ENCODE assay signal across 8 cellular contexts in the genomic region with DNA sequence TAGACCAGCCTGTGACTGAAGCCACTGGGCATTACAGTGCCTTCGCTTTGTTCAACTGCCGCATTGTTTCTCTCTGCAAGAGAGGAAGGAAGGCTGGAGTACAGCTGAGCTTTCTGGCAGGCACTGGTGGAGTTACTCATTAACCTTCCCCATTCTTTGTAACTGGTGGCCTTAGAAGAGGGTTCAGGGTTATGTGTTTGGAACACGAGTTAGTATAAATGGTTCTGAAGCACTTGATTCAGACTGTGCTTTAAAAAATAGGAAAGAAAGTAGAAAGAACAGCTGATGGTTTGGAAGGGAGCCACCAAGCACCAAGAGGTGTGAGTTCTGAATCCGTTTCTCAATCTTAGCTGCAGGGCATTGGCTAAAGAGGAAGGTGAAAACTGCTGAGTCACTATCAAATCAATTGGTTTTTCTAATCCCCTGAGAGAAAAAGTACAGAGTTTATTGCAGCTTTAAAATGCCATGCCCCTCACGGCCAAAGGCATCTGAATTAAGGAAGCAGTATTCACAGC. TPM values are rescaled to one million over a fixed set of nuclear protein-coding genes. Genes with fewer than 3 reads are reported as not detected.
A peak's percentile ranks its signal among the peaks of the same experiment; 100 is the strongest.
DNase-seq lines count a peak whose midpoint lies in the region; ATAC-seq and TF ChIP-seq lines count a peak whose summit lies in the region.

No MANE protein-coding gene starts in this region.

- H3K4me3 Mint-ChIP-seq in neural progenitor cell (peak overlapping the region; percentile 70), T-helper 17 cell (no peak overlapping the region)

- no peaks in the 10 kb centered on the region for H3K9me3 ChIP-seq in SK-N-MC (ENCODE audit: low read depth, low read length)
- no peaks in the 10 kb centered on the region for H3K9me3 ChIP-seq in neural progenitor cell (ENCODE audit: low read depth)
- H3K9me3 ChIP-seq in T-helper 17 cell (ENCODE audit: control insufficient read depth, low read length, poor library complexity, severe bottlenecking): no peaks in the 10 kb centered on the region

- ATAC-seq in GM19455 (IDR thresholded peaks at IDR 0.05; ENCODE audit: unreplicated experiment) (peak; percentile 51), HG03469 (IDR thresholded peaks at IDR 0.05; ENCODE audit: unreplicated experiment) (peak; percentile 67), T-helper 17 cell (no peak)

- H3K27ac ChIP-seq in SK-N-MC: peak overlapping the region; percentile 84
- no peak overlapping the region for H3K27ac ChIP-seq in neural progenitor cell

- peaks cover 15% of the 10 kb centered on the region for H3F3A ChIP-seq in neural progenitor cell (ENCODE audit: low read depth)

- no peaks in the 10 kb centered on the region for H3K27me3 ChIP-seq in neural progenitor cell

- H3K79me2 ChIP-seq in neural progenitor cell (ENCODE audit: low read depth): no peaks in the 10 kb centered on the region

- H4K20me1 ChIP-seq in neural progenitor cell (ENCODE audit: low read depth): no peaks in the 10 kb centered on the region

- peaks cover 37% of the 10 kb centered on the region for H3K4me1 ChIP-seq in neural progenitor cell

- peak overlapping the region; percentile 99 for H3K27ac Mint-ChIP-seq in neural progenitor cell
- no peak overlapping the region for H3K27ac Mint-ChIP-seq in T-helper 17 cell

- H3K36me3 Mint-ChIP-seq in neural progenitor cell: no peaks in the 10 kb centered on the region
- no peaks in the 10 kb centered on the region for H3K36me3 Mint-ChIP-seq in T-helper 17 cell (ENCODE audit: low read depth)

- no peaks in the 10 kb centered on the region for H3K36me3 ChIP-seq in SK-N-MC (ENCODE audit: insufficient read depth, low read length)
- H3K36me3 ChIP-seq in neural progenitor cell: no peaks in the 10 kb centered on the region

- no peak for TF ChIP-seq CTCF in neural progenitor cell (IDR thresholded peaks at IDR 0.05)

- H3K4me2 ChIP-seq in neural progenitor cell: peak overlapping the region; percentile 25

- DNase-seq in AG20443 (ENCODE audit: low spot score) (peak; percentile 65), SK-N-MC (ENCODE audit: low read depth, low spot score) (peak; percentile 32), fibroblast of peridontal ligament (ENCODE audit: extremely low read depth) (peak; percentile 82), neural progenitor cell (ENCODE audit: low spot score) (peak; percentile 56), T-helper 17 cell (no peak), posterior vena cava (ENCODE audit: low spot score) (no peak)

- H3K27me3 Mint-ChIP-seq in neural progenitor cell (ENCODE audit: insufficient read depth, low read depth) (peaks cover 7% of the 10 kb centered on the region), T-helper 17 cell (peaks cover 7% of the 10 kb centered on the region)

- H2AFZ ChIP-seq in neural progenitor cell (replicated peaks): peak overlapping the region; percentile 84

- H3K9me3 Mint-ChIP-seq in neural progenitor cell: no peaks in the 10 kb centered on the region

- H3K9ac ChIP-seq in SK-N-MC (ENCODE audit: insufficient read length) (no peak overlapping the region), neural progenitor cell (no peak overlapping the region)

- H3K4me3 ChIP-seq in SK-N-MC (peak overlapping the region; percentile 42), neural progenitor cell (no peak overlapping the region)

- H3K4me1 Mint-ChIP-seq in neural progenitor cell (peaks cover 72% of the 10 kb centered on the region), T-helper 17 cell (peaks cover 5% of the 10 kb centered on the region)

- intact Hi-C loops in posterior vena cava (cut with DNase I): no loop called here

RNA-seq across cellular contexts. Expression of a gene that starts 3.7 kb away (rescaled TPM):
- 0.28 TPM in 1 of 2 replicates, not detected in the other for total RNA-seq in neural progenitor cell (ENCODE audit: low replicate concordance)
- total RNA-seq in T-helper 17 cell: 10 to 100 TPM in 1 of 2 donors, 1 to 10 TPM in 1; 2.8 to 19.1 TPM
- under 1 TPM; 0.48 to 0.83 TPM for total RNA-seq in posterior vena cava

Comparison
In these comparisons a context has a peak if more than half of its experiments do, and no peak if none do; other contexts are left out.
1. DNase-seq: peak in AG20443 (single experiment), SK-N-MC (single experiment), fibroblast of peridontal ligament (single experiment) and neural progenitor cell (single experiment); none in T-helper 17 cell (0 of 3) and posterior vena cava (single experiment).